In genomic region chr11:20864628-20865027, GRCh38 we compare ENCODE assay signal across 29 cellular contexts.
"Had no signal": no experiment of that assay in that cellular context is flagged by ENCODE, and none has a peak within 500 bp of the region (broad histone marks: within the 10 kb centered on the region; RNA-seq: fewer than 3 reads in every experiment).

No MANE protein-coding gene starts in this region.

- H3K27me3 Mint-ChIP-seq: dendritic cell treated with granulocyte-macrophage colony-stimulating factor and Interleukin-4, amounts not matched to agents 40 ng/mL and 50 ng/mL, for 4 days; effector memory CD8-positive, alpha-beta T cell had no signal

- H3K27ac Mint-ChIP-seq: dendritic cell treated with granulocyte-macrophage colony-stimulating factor and Interleukin-4, amounts not matched to agents 40 ng/mL and 50 ng/mL, for 4 days; effector memory CD8-positive, alpha-beta T cell; endodermal cell had no signal

- H3K36me3 ChIP-seq: colonic mucosa, esophagus squamous epithelium, gastrocnemius medialis, gastroesophageal sphincter, heart left ventricle, heart right ventricle had no signal

- H3K4me1 ChIP-seq: colonic mucosa, esophagus squamous epithelium, foreskin keratinocyte, gastrocnemius medialis, gastroesophageal sphincter, heart left ventricle, heart right ventricle had no signal

- H3K4me1 Mint-ChIP-seq: endodermal cell had no signal

- H3K27ac ChIP-seq: colonic mucosa, coronary artery, dorsolateral prefrontal cortex, epithelial cell of prostate, esophagus squamous epithelium, foreskin keratinocyte, gastrocnemius medialis, gastroesophageal sphincter, heart left ventricle, heart right ventricle, hepatocyte had no signal

- H3K4me3 ChIP-seq: colonic mucosa, coronary artery, dorsolateral prefrontal cortex, esophagus squamous epithelium, gastrocnemius medialis, gastroesophageal sphincter, heart left ventricle, heart right ventricle, hepatocyte had no signal

- H3K4me3 Mint-ChIP-seq: dendritic cell treated with granulocyte-macrophage colony-stimulating factor and Interleukin-4, amounts not matched to agents 40 ng/mL and 50 ng/mL, for 4 days; effector memory CD8-positive, alpha-beta T cell; endodermal cell had no signal

- ATAC-seq: effector memory CD8-positive, alpha-beta T cell; esophagus mucosa; foreskin keratinocyte; gastrocnemius medialis; gastroesophageal sphincter; heart left ventricle; heart right ventricle had no signal

- H3K27me3 ChIP-seq: colonic mucosa, dorsolateral prefrontal cortex, esophagus squamous epithelium, foreskin keratinocyte, gastrocnemius medialis, gastroesophageal sphincter, heart left ventricle, heart right ventricle, hepatocyte had no signal

- DNase-seq: colonic mucosa; cortex of kidney; dermis blood vessel endothelial cell; dorsolateral prefrontal cortex; effector CD4-positive, alpha-beta T cell; effector CD8-positive, alpha-beta T cell; effector memory CD4-positive, alpha-beta T cell; effector memory CD8-positive, alpha-beta T cell; endodermal cell; erythroblast; esophagus squamous epithelium; foreskin fibroblast; foreskin keratinocyte; foreskin melanocyte; gastrocnemius medialis; glutamatergic neuron; head of caudate nucleus; heart left ventricle; heart right ventricle had no signal

- FAIRE-seq: colon, endometrium, endothelial cell of umbilical vein, frontal cortex had no signal

- H3K9me3 ChIP-seq: colonic mucosa, esophagus squamous epithelium, gastrocnemius medialis, gastroesophageal sphincter, heart left ventricle, heart right ventricle had no signal
